In the genomic region with DNA sequence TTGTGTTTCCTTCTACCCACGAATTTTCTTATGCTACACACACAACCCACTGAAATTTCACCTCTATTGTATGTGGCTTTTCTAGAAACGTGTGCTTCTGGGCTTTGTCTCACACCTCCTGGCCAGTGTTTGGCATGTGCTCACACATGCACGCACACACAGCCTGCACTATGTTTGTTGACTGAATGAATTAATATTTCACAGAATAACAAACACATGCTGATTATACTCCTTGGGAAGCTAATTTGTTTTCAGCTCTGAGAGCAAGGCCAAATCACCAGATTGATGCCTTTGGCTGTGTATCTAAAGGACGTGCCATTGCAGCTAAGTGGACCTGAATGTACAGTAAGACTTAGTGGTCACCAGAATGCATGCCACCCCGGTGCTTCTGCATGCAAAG, we compare ENCODE assay signal across 17 cellular contexts.
"Had no signal": no experiment of that assay in that cellular context is flagged by ENCODE, and none has a peak within 500 bp of the region (broad histone marks: within the 10 kb centered on the region; RNA-seq: fewer than 3 reads in every experiment).

No MANE protein-coding gene starts in this region.

- H3K27ac ChIP-seq: brain microvascular endothelial cell, gastrocnemius medialis, left lung, neutrophil, parathyroid adenoma, WERI-Rb-1 had no signal

- H3K27me3 ChIP-seq: brain microvascular endothelial cell, gastrocnemius medialis, left lung, neutrophil had no signal

- FAIRE-seq: kidney had no signal

- H2AFZ ChIP-seq: parathyroid adenoma had no signal

- H3K4me1 ChIP-seq: gastrocnemius medialis, left lung, parathyroid adenoma had no signal

- H3K9ac ChIP-seq: parathyroid adenoma had no signal

- DNase-seq: activated CD4-positive, alpha-beta T cell treated with anti-CD3 and anti-CD28 coated beads for 1 hour; activated CD4-positive, alpha-beta T cell treated with anti-CD3 and anti-CD28 coated beads, Interleukin-2, amount 50 U/mL, for 4 hours; activated naive CD4-positive, alpha-beta T cell; brain microvascular endothelial cell; central memory CD4-positive, alpha-beta T cell; cortex of kidney; gastrocnemius medialis; head of caudate nucleus; kidney; left lung; mucosa of descending colon; naive B cell; stimulated activated naive B cell treated with anti-CD40 and anti-IgM and Interleukin-4, amounts not matched to agents 10 μg/mL and 1 μg/mL and 100 μg/mL, for 72 hours; SW 1271; WERI-Rb-1 had no signal

- H3K4me3 ChIP-seq: gastrocnemius medialis, left lung, mucosa of descending colon had no signal

- ATAC-seq: gastrocnemius medialis, left lung, mucosa of descending colon had no signal

- H3K36me3 ChIP-seq: brain microvascular endothelial cell, gastrocnemius medialis, left lung, neutrophil, WERI-Rb-1 had no signal

- H3K79me2 ChIP-seq: parathyroid adenoma had no signal

- H3K9me3 ChIP-seq: gastrocnemius medialis, left lung, mucosa of descending colon, neutrophil had no signal
